In the genomic region with DNA sequence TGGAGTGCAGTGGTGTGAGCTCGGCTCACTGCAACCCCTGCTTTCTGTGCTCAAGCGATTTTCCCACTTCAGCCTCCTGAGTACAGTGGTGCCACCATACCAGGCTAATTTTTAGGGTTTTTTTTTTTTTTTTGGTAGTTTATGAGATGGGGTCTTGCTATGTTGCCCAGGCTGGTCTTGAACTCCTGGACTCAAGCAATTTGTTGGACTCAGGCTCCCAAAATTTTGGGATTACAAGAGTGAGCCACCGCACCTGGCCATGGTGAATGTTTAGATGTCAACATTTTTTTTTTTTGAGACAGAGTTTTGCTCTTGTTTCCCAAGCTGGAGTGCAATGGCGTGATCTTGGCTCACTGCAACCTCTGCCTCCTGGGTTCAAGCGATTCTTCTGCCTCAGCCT, we compare ENCODE assay signal across 6 cellular contexts. TPM values are rescaled to one million over a fixed set of nuclear protein-coding genes. Genes with fewer than 3 reads are reported as not detected.
DNase-seq lines count a peak whose midpoint lies in the region; ATAC-seq and TF ChIP-seq lines count a peak whose summit lies in the region.
"Not testable (repeated sequence)": the region's sequence is repeated elsewhere in the genome, so short reads cannot be mapped to it uniquely, and the experiment has no call there.

No MANE protein-coding gene starts in this region.

- DNase-seq in H9; activated T-cell treated with anti-CD3 and anti-CD28 coated beads, Interleukin-2, amount 50 U/mL, for 4 hours; MCF 10A (ENCODE audit: unreplicated experiment); neural progenitor cell (ENCODE audit: low spot score): not testable (repeated sequence)

- H3T11ph ChIP-seq in H9 (ENCODE audit: low read length) = not testable (repeated sequence)

- not testable (repeated sequence) for H4K5ac ChIP-seq in H9 (ENCODE audit: insufficient read length, low read depth, low read length)

- not testable (repeated sequence) for H2BK12ac ChIP-seq in H9 (ENCODE audit: insufficient read length, low read depth, low read length)

- H3K4me2 ChIP-seq in BLaER1 = peak overlapping the region; percentile 97; the same call in 1 of the 2 replicates
- H3K4me2 ChIP-seq in H9 (ENCODE audit: insufficient read depth, insufficient read length, low read length); neural progenitor cell: not testable (repeated sequence)
- peak overlapping the region; percentile 99 for H3K4me2 ChIP-seq in SU-DHL-6 (ENCODE audit: low read depth, low read length, poor library complexity, severe bottlenecking)

- not testable (repeated sequence) for H3K27ac ChIP-seq in BLaER1; H9 (ENCODE audit: insufficient read length, low read depth, low read length); SU-DHL-6 (ENCODE audit: low read depth, low read length); neural progenitor cell

- H3K9me3 Mint-ChIP-seq in H9; activated T-cell treated with anti-CD3 and anti-CD28 coated beads, Interleukin-2, amount 50 U/mL, for 4 hours; MCF 10A (ENCODE audit: unreplicated experiment); neural progenitor cell: not testable (repeated sequence)

- not testable (repeated sequence) for H2BK120ac ChIP-seq in H9 (ENCODE audit: low read depth, low read length, poor library complexity, severe bottlenecking)

- not testable (repeated sequence) for H3K27me3 ChIP-seq in BLaER1; H9 (ENCODE audit: insufficient read depth, low read length); SU-DHL-6 (ENCODE audit: low read length); neural progenitor cell

- H3K9ac ChIP-seq in BLaER1; H9 (ENCODE audit: extremely low read depth, insufficient read length, low read length); SU-DHL-6 (ENCODE audit: low read length); neural progenitor cell: not testable (repeated sequence)

- not testable (repeated sequence) for H3K14ac ChIP-seq in H9 (ENCODE audit: insufficient read depth, low read length)

- not testable (repeated sequence) for H4K91ac ChIP-seq in H9 (ENCODE audit: insufficient read length, low read depth, low read length)

- not testable (repeated sequence) for H2BK15ac ChIP-seq in H9 (ENCODE audit: low read depth, low read length)

- not testable (repeated sequence) for H3K23me2 ChIP-seq in H9 (ENCODE audit: insufficient read length, low read depth, low read length, poor library complexity, severe bottlenecking)

- peaks cover 73% of the 10 kb centered on the region for H4K20me1 ChIP-seq in BLaER1
- not testable (repeated sequence) for H4K20me1 ChIP-seq in H9 (ENCODE audit: control insufficient read depth, insufficient read depth, insufficient read length)
- peaks cover 25% of the 10 kb centered on the region for H4K20me1 ChIP-seq in SU-DHL-6 (ENCODE audit: low read depth, low read length)
- peaks cover 26% of the 10 kb centered on the region for H4K20me1 ChIP-seq in neural progenitor cell (ENCODE audit: low read depth)

- not testable (repeated sequence) for H3K23ac ChIP-seq in H9 (ENCODE audit: insufficient read length, low read depth, low read length)

- H3K18ac ChIP-seq in H9 (ENCODE audit: insufficient read length, low read depth, low read length) = not testable (repeated sequence)

- H3K27ac Mint-ChIP-seq in H9; MCF 10A (ENCODE audit: low read depth, unreplicated experiment); neural progenitor cell: not testable (repeated sequence)

- intact Hi-C loops in MCF 10A (cut with micrococcal nuclease) = loop anchor here (2.0 kb wide), 1 partner anchor 15 kb away; no protein-coding TSS in a partner anchor

- not testable (repeated sequence) for H3K9me3 ChIP-seq in BLaER1; H9 (ENCODE audit: control insufficient read depth, low read depth, low read length); SU-DHL-6 (ENCODE audit: insufficient read depth, low read length); neural progenitor cell (ENCODE audit: low read depth)

- POLR2A ChIA-PET in MCF 10A (lab: Yijun Ruan, JAX) = interaction anchor here (0.6 to 2.3 kb wide), 9 partner anchors 10 to 207 kb away, joined by 3 to 24 read pairs (median 4); a partner anchor contains a TSS

- H3K4me1 Mint-ChIP-seq in H9; MCF 10A (ENCODE audit: insufficient read depth, unreplicated experiment): not testable (repeated sequence)
- peaks cover 25% of the 10 kb centered on the region for H3K4me1 Mint-ChIP-seq in activated T-cell treated with anti-CD3 and anti-CD28 coated beads, Interleukin-2, amount 50 U/mL, for 4 hours (ENCODE audit: low read depth)
- H3K4me1 Mint-ChIP-seq in neural progenitor cell = peaks cover 13% of the 10 kb centered on the region

- not testable (repeated sequence) for H2AFZ ChIP-seq in H9 (ENCODE audit: low read length); SU-DHL-6 (ENCODE audit: low read depth, low read length, severe bottlenecking); neural progenitor cell (replicated peaks)

- no CpG with 5 or more reads among the region's 5 CpGs for WGBS in H9 (ENCODE audit: extremely low coverage, insufficient read length, low lambda C conversion rate)

- TF ChIP-seq CTCF in H9 (conservative IDR thresholded peaks at IDR 0.05); SU-DHL-6 (IDR thresholded peaks at IDR 0.05; ENCODE audit: insufficient read depth, low read length, poor library complexity, severe bottlenecking); MCF 10A (IDR thresholded peaks at IDR 0.05; ENCODE audit: unreplicated experiment); neural progenitor cell (IDR thresholded peaks at IDR 0.05): not testable (repeated sequence)

- not testable (repeated sequence) for H2AK5ac ChIP-seq in H9 (ENCODE audit: insufficient read length, low read length)

- H3K9me2 ChIP-seq in SU-DHL-6 (replicated peaks; ENCODE audit: insufficient read depth, low read length) = not testable (repeated sequence)

- H3K4ac ChIP-seq in H9 (ENCODE audit: low read depth, low read length) = not testable (repeated sequence)

- not testable (repeated sequence) for H4K8ac ChIP-seq in H9 (replicated peaks; ENCODE audit: insufficient read length, low read depth, low read length)

- BruUV-seq in MCF 10A (replicated peaks; lab: Mats Ljungman, UMichigan) = TSS peak; percentile 5

- not testable (repeated sequence) for H3K27me3 Mint-ChIP-seq in H9 (ENCODE audit: low read depth); activated T-cell treated with anti-CD3 and anti-CD28 coated beads, Interleukin-2, amount 50 U/mL, for 4 hours (ENCODE audit: low read depth); MCF 10A (ENCODE audit: insufficient read depth, unreplicated experiment); neural progenitor cell (ENCODE audit: insufficient read depth, low read depth)

- peak overlapping the region; percentile 10 to 44; a peak in 3 of 5 replicates for H3K4me3 Mint-ChIP-seq in H9
- peak overlapping the region; percentile 19 for H3K4me3 Mint-ChIP-seq in activated T-cell treated with anti-CD3 and anti-CD28 coated beads, Interleukin-2, amount 50 U/mL, for 4 hours
- H3K4me3 Mint-ChIP-seq in MCF 10A (ENCODE audit: unreplicated experiment) = peak overlapping the region; percentile 88
- peak overlapping the region; percentile 64 for H3K4me3 Mint-ChIP-seq in neural progenitor cell

- not testable (repeated sequence) for H3K36me3 Mint-ChIP-seq in H9 (ENCODE audit: insufficient read depth in 1 of 3, low read depth in 3 of 3); activated T-cell treated with anti-CD3 and anti-CD28 coated beads, Interleukin-2, amount 50 U/mL, for 4 hours (ENCODE audit: insufficient read depth); neural progenitor cell
- peaks cover 20% of the 10 kb centered on the region for H3K36me3 Mint-ChIP-seq in MCF 10A (ENCODE audit: insufficient read depth, unreplicated experiment)

- peaks cover 42% of the 10 kb centered on the region for H3K4me1 ChIP-seq in BLaER1
- H3K4me1 ChIP-seq in H9 (ENCODE audit: insufficient read depth, low read length); neural progenitor cell: not testable (repeated sequence)

- H3K36me3 ChIP-seq in BLaER1 = peaks cover 19% of the 10 kb centered on the region; the same call in 1 of the 2 replicates
- H3K36me3 ChIP-seq in SU-DHL-6 (ENCODE audit: low read length); neural progenitor cell: not testable (repeated sequence)

- H3K56ac ChIP-seq in H9 (ENCODE audit: insufficient read length, low read depth, low read length) = not testable (repeated sequence)

- not testable (repeated sequence) for H2BK5ac ChIP-seq in H9 (ENCODE audit: insufficient read length, low read length)

- H3F3A ChIP-seq in SU-DHL-6 (ENCODE audit: insufficient read depth) (peaks cover 12% of the 10 kb centered on the region), neural progenitor cell (ENCODE audit: low read depth) (peaks cover 16% of the 10 kb centered on the region)

- not testable (repeated sequence) for H3K4me3 ChIP-seq in BLaER1; SU-DHL-6 (ENCODE audit: insufficient read depth, low read length, poor library complexity, severe bottlenecking); neural progenitor cell

- not testable (repeated sequence) for H3K79me1 ChIP-seq in H9 (ENCODE audit: insufficient read depth, low read depth, low read length, poor library complexity, severe bottlenecking)

- ATAC-seq in activated T-cell treated with anti-CD3 and anti-CD28 coated beads, Interleukin-2, amount 50 U/mL, for 4 hours = not testable (repeated sequence)

- H3K79me2 ChIP-seq in H9 (ENCODE audit: insufficient read depth, low read length) = peaks cover 26% of the 10 kb centered on the region; the same call in 1 of the 2 replicates
- peaks cover 73% of the 10 kb centered on the region for H3K79me2 ChIP-seq in SU-DHL-6 (ENCODE audit: insufficient read depth, low read length)
- H3K79me2 ChIP-seq in neural progenitor cell (ENCODE audit: low read depth) = peaks cover 72% of the 10 kb centered on the region

- not testable (repeated sequence) for H2BK20ac ChIP-seq in H9 (ENCODE audit: low read depth, low read length, poor library complexity, severe bottlenecking)

- CTCF ChIA-PET in MCF 10A (lab: Yijun Ruan, JAX) = interaction anchor here (1.0 kb wide), 1 partner anchor 36 kb away, joined by 5 read pairs; no protein-coding TSS in a partner anchor

RNA-seq across cellular contexts. Expression of a gene that starts 2.4 kb away (rescaled TPM):
- total RNA-seq in H9 (2021) (91.5 and 98.3 TPM in 2 replicates), MCF 10A (2022) (117 and 121 TPM in 2 replicates), neural progenitor cell (ENCODE audit: low replicate concordance) (112 and 133 TPM in 2 replicates)
- total RNA-seq in activated T-cell treated with anti-CD3 and anti-CD28 coated beads, Interleukin-2, amount 50 U/mL, for 4 hours = 10 to 100 TPM; 85.0 to 87.4 (median 87.1) TPM

RNA-seq across cellular contexts. Expression of a gene that starts 5.6 kb away (rescaled TPM):
- total RNA-seq in H9 (2021) = 92.1 and 102 TPM in 2 replicates
- 10 to 100 TPM; 54.1 to 67.1 (median 62.8) TPM for total RNA-seq in activated T-cell treated with anti-CD3 and anti-CD28 coated beads, Interleukin-2, amount 50 U/mL, for 4 hours
- total RNA-seq in MCF 10A (2022) = 47.8 and 50.5 TPM in 2 replicates
- total RNA-seq in neural progenitor cell (ENCODE audit: low replicate concordance) = 84.5 and 107 TPM in 2 replicates

RNA-seq across cellular contexts. Expression of a gene that starts 34.0 kb away (rescaled TPM):
- total RNA-seq in H9 (2021) (25.1 and 26.3 TPM in 2 replicates), MCF 10A (2022) (28.8 and 34.3 TPM in 2 replicates), neural progenitor cell (ENCODE audit: low replicate concordance) (21.1 and 28.0 TPM in 2 replicates)
- 10 to 100 TPM; 29.7 to 35.5 (median 35.3) TPM for total RNA-seq in activated T-cell treated with anti-CD3 and anti-CD28 coated beads, Interleukin-2, amount 50 U/mL, for 4 hours

Comparison
In these comparisons a context has a peak if more than half of its experiments do, and no peak if none do; other contexts are left out.
1. H3K4me3 Mint-ChIP-seq: peak in every context shown above with its lines; median percentile 88 in MCF 10A; 64 in neural progenitor cell; 27 in H9; 19 in activated T-cell treated with anti-CD3 and anti-CD28 coated beads, Interleukin-2, amount 50 U/mL, for 4 hours.